Comparison of ENCODE assay signal across 22 cellular contexts in the genomic region with DNA sequence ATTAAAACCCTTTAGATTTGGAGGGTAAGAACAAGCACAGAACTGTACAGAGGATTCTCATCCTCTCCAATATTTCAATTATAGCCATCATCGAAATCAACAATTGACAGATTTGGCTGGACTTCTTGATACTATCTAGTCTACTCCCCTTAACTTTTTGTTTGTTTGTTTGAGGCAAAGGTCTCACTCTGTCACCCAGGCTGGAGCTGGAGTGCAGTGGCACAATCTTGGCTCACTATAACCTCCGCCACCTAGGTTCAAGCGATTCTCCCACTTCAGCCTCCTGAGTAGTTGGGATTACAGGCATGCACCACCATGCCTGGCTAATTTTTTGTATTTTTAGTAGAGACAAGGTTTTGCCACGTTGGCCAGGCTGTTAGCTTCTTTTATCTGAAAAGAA. TPM values are rescaled to one million over a fixed set of nuclear protein-coding genes. Genes with fewer than 3 reads are reported as not detected.
"Had no signal": no experiment of that assay in that cellular context is flagged by ENCODE, and none has a peak within 500 bp of the region (broad histone marks: within the 10 kb centered on the region; RNA-seq: fewer than 3 reads in every experiment).

No MANE protein-coding gene starts in this region.

RNA-seq across cellular contexts. Expression of a gene that starts 6.4 kb away (rescaled TPM):
- total RNA-seq: activated B cell treated with CpG ODN at 0.5 μM for 24 hours; activated T-helper 1 cell treated with anti-CD3 and anti-CD28 coated beads, Interleukin-12 subunit alpha, Interleukin-12 subunit beta, Interleukin-2, Interleukin-4 antibody, amounts not matched to agents 30 ng/mL and 10 ng/mL and 1 ng/mL, durations not matched to agents 14 hours and 24 hours and 36 hours; dermis microvascular lymphatic vessel endothelial cell; endothelial cell of umbilical vein; fibroblast of villous mesenchyme; glomerular endothelial cell had no signal

RNA-seq across cellular contexts. Expression of a gene that starts 39.7 kb away (rescaled TPM):
- total RNA-seq: activated B cell treated with CpG ODN at 0.5 μM for 24 hours had no signal

RNA-seq across cellular contexts. Expression of a gene that starts 41.0 kb away (rescaled TPM):
- total RNA-seq: activated B cell treated with CpG ODN at 0.5 μM for 24 hours; activated CD4-positive, alpha-beta memory T cell treated with anti-CD3 and anti-CD28 coated beads for 36 hours; activated CD4-positive, alpha-beta T cell treated with anti-CD3 and anti-CD28 coated beads, Interleukin-2, amount 10 ng/mL, durations not matched to agents 24 days and 14 days; activated CD8-positive, alpha-beta memory T cell treated with anti-CD3 and anti-CD28 coated beads for 36 hours; activated CD8-positive, alpha-beta memory T cell treated with anti-CD3 and anti-CD28 coated beads, Interleukin-2, amount 10 ng/mL, durations not matched to agents 7 days and 5 days; activated naive CD4-positive, alpha-beta T cell treated with anti-CD3 and anti-CD28 coated beads for 36 hours; activated naive CD8-positive, alpha-beta T cell treated with anti-CD3 and anti-CD28 coated beads for 36 hours; activated T-helper 1 cell treated with anti-CD3 and anti-CD28 coated beads, Interleukin-12 subunit alpha, Interleukin-12 subunit beta, Interleukin-2, Interleukin-4 antibody, amounts not matched to agents 30 ng/mL and 10 ng/mL and 1 ng/mL, durations not matched to agents 14 hours and 24 hours and 36 hours; activated T-helper 2 cell treated with anti-CD3 and anti-CD28 coated beads, Interferon-gamma antibody, Interleukin-2, Interleukin-4, amounts not matched to agents 10 μg/mL and 5 μg/mL and 100 μg/mL, durations not matched to agents 14 hours and 24 hours and 36 hours; body of pancreas; colonic mucosa; dermis microvascular lymphatic vessel endothelial cell; endothelial cell of umbilical vein; esophagus squamous epithelium; fibroblast of lung; fibroblast of villous mesenchyme; glomerular endothelial cell; T-helper 1 cell treated with Interleukin-12 subunit alpha and Interleukin-12 subunit beta and Interleukin-4 antibody, amounts not matched to agents 30 ng/mL and 1 ng/mL, for 36 hours; T-helper 2 cell treated with Interferon-gamma antibody and Interleukin-4, amounts not matched to agents 100 ng/mL and 5 ng/mL, for 36 hours had no signal
- polyA plus RNA-seq: adrenal gland, aorta, endothelial cell of umbilical vein, esophagus, fibroblast of lung had no signal
